Comparison of ENCODE assay signal across 11 cellular contexts in genomic region chr20:35738410-35739179, GRCh38. TPM values are rescaled to one million over a fixed set of nuclear protein-coding genes. Genes with fewer than 3 reads are reported as not detected.
A peak's percentile ranks its signal among the peaks of the same experiment; 100 is the strongest.
DNase-seq lines count a peak whose midpoint lies in the region; ATAC-seq, FAIRE-seq and TF ChIP-seq lines count a peak whose summit lies in the region.
"Had no signal": no experiment of that assay in that cellular context is flagged by ENCODE, and none has a peak within 500 bp of the region (broad histone marks: within the 10 kb centered on the region; RNA-seq: fewer than 3 reads in every experiment).

No MANE protein-coding gene starts in this region.

- no peak overlapping the region for H3K27ac ChIP-seq in GM12878 (ENCODE audit: control insufficient read depth, insufficient read depth)

- in situ Hi-C loops in GM12878 (cut with MboI), result no loop called here

- DNase-seq in BE2C (no peak), HFFc6 (no peak), GM12878 (ENCODE audit: low read depth, low spot score) (no peak), naive B cell (no peak), hypothalamus (lab: John Stamatoyannopoulos, UW) (no peak), GM03348 (ENCODE audit: low spot score) (no peak), cerebellar nuclear complex (lab: John Stamatoyannopoulos, UW) (no peak)
- DNase-seq: activated CD4-positive, alpha-beta T cell treated with anti-CD3 and anti-CD28 coated beads, Interleukin-2, amount 50 U/mL, for 48 hours; NCI-H146 had no signal

- FAIRE-seq in GM12878 (lab: Jason Lieb, UNC), result no peak
- FAIRE-seq: colon had no signal

- H3K27me3 Mint-ChIP-seq in HFFc6 (ENCODE audit: insufficient read depth), result peaks cover 15% of the 10 kb centered on the region
- no peaks in the 10 kb centered on the region for H3K27me3 Mint-ChIP-seq in naive B cell

- H3K27me3 ChIP-seq in BE2C (0 out of 2 replicates have a peak, but pooled peaks cover 3% of the 10 kb centered on the region), GM12878 (replicated peaks in 1 of 2; ENCODE audit: control insufficient read depth in 2 of 2, insufficient read depth in 2 of 2, low read length in 1 of 2) (no peaks in the 10 kb centered on the region)

- WGBS in GM12878 (ENCODE audit: insufficient coverage, insufficient replicate concordance, low lambda C conversion rate, missing lambda C conversion rate), result 64% methylated on average over 4 of the region's 4 CpGs

- peaks cover 82% of the 10 kb centered on the region for H3K36me3 ChIP-seq in BE2C
- H3K36me3 ChIP-seq in GM12878 (ENCODE audit: control insufficient read depth in 2 of 2, insufficient read depth in 2 of 2, low read length in 1 of 2), result peaks cover 5 to 28% of the 10 kb centered on the region in 2 experiments

- H3K4me1 Mint-ChIP-seq in HFFc6 (ENCODE audit: low read depth) (peaks cover 57% of the 10 kb centered on the region), naive B cell (peaks cover 37 to 60% (median 47%) of the 10 kb centered on the region in 3 donors)

- SMC1A ChIA-PET in GM12878 (lab: Charles Lee; ENCODE audit: uncharacterized antibody, unreplicated experiment), result interaction anchor here (0.8 to 1.9 kb wide), 5 partner anchors 9 to 57 kb away, joined by 3 to 7 read pairs (median 3); no protein-coding TSS in a partner anchor

- H3K9me3 ChIP-seq in BE2C (no peaks in the 10 kb centered on the region), GM12878 (replicated peaks; ENCODE audit: control insufficient read depth, insufficient read depth, low read length) (no peaks in the 10 kb centered on the region)

- peaks cover 63% of the 10 kb centered on the region for H3K36me3 Mint-ChIP-seq in HFFc6 (ENCODE audit: low read depth)
- H3K36me3 Mint-ChIP-seq in naive B cell, result peaks cover 33 to 40% of the 10 kb centered on the region in 2 donors

- H4K20me1 ChIP-seq in GM12878 (ENCODE audit: control insufficient read depth, insufficient read depth), result peaks cover 6% of the 10 kb centered on the region

- CTCF ChIA-PET in GM12878 (lab: Yijun Ruan, JAX), result interaction anchor here (1.3 to 7.6 kb wide), 6 partner anchors 8 to 146 kb away, joined by 4 to 69 read pairs (median 7); partner anchors contain the start of gene PHF20

- H3K4me3 ChIP-seq in BE2C (ENCODE audit: low read depth, low read length) (peak overlapping the region; percentile 8; the same call in 1 of the 2 replicates), GM12878 (peak overlapping the region; percentile 59)

- POLR2A ChIA-PET in GM12878 (lab: Charles Lee), result interaction anchor here (0.6 to 6.9 kb wide), 4 partner anchors 15 to 72 kb away, joined by 3 to 214 read pairs (median 4); partner anchors contain the start of gene PHF20

- no peak for TF ChIP-seq RAD21 in GM12878 (IDR thresholded peaks at IDR 0.05; ENCODE audit: insufficient read depth, low read depth, low read length)

- peak overlapping the region; percentile 46 for H3K27ac Mint-ChIP-seq in HFFc6
- H3K27ac Mint-ChIP-seq in naive B cell, result peak overlapping the region in 4 of 6 donors; percentile 10 to 77 (median 48)

- TF ChIP-seq CTCF in BE2C (IDR thresholded peaks at IDR 0.05; ENCODE audit: low read depth, low read length) (no peak), HFFc6 (IDR thresholded peaks at IDR 0.05) (no peak), GM12878 (IDR thresholded peaks at IDR 0.05 in 2 of 3, conservative IDR thresholded peaks at IDR 0.05 in 1 of 3; ENCODE audit: control insufficient read depth in 2 of 3, extremely low read depth in 1 of 3, insufficient read depth in 1 of 3, low read depth in 3 of 3, low read length in 3 of 3) (no peak)

- no peak for TF ChIP-seq POLR2A in GM12878 (IDR thresholded peaks at IDR 0.05; ENCODE audit: low read depth, low read length)

- RAD21 ChIA-PET in GM12878 (lab: Charles Lee; ENCODE audit: unreplicated experiment), result no interaction called here

- peaks cover 95% of the 10 kb centered on the region for H3K79me2 ChIP-seq in GM12878 (ENCODE audit: control insufficient read depth, insufficient read depth, low read length)

- TF ChIP-seq EP300 in GM12878 (IDR thresholded peaks at IDR 0.05; ENCODE audit: borderline replicate concordance in 1 of 2, control insufficient read depth in 1 of 2, low read depth in 2 of 2, low read length in 2 of 2), result no peak

- H2AFZ ChIP-seq in GM12878 (ENCODE audit: control insufficient read depth, low read depth, low read length), result no peak overlapping the region

- H3K4me1 ChIP-seq in BE2C (peaks cover 14% of the 10 kb centered on the region), GM12878 (ENCODE audit: control insufficient read depth, insufficient read depth, low read length) (peaks cover 2% of the 10 kb centered on the region; the same call in 1 of the 2 replicates)

- no TSS peak for BruUV-seq in GM12878 (replicated peaks; lab: Mats Ljungman, UMichigan)

- H3K9me3 Mint-ChIP-seq in HFFc6 (peaks cover 5% of the 10 kb centered on the region), naive B cell (peaks cover 0 to 2% (median 0%) of the 10 kb centered on the region in 7 donors)

- peak overlapping the region; percentile 62 for H3K4me2 ChIP-seq in GM12878 (ENCODE audit: control insufficient read depth, insufficient read depth)

- H3K4me3 Mint-ChIP-seq in HFFc6 (peak overlapping the region; percentile 68), naive B cell (peak overlapping the region in 3 of 8 donors; percentile 37 to 58 (median 42))

- H3K9ac ChIP-seq in GM12878 (ENCODE audit: control insufficient read depth, insufficient read depth, low read length), result no peak overlapping the region

- intact Hi-C loops in GM12878 (cut with micrococcal nuclease; ENCODE audit: unreplicated experiment), result loop anchor here (10.0 kb wide), 1 partner anchor 146 kb away; no protein-coding TSS in a partner anchor

- ATAC-seq in GM12878 (no peak), naive B cell (ENCODE audit: low read depth in 2 of 2) (no peak), GM18867 (IDR thresholded peaks at IDR 0.05; ENCODE audit: unreplicated experiment) (no peak)

RNA-seq across cellular contexts. Expression of gene RBM39, which starts 3.5 kb away (rescaled TPM):
- polyA plus RNA-seq in BE2C (2012; ENCODE audit: insufficient read depth, insufficient read length, low read depth), result 283 TPM
- total RNA-seq in HFFc6 (2021; fragmentation: NEBNext Ultra II Directional; extraction: Animal tissue kit (Norgen Biotek cat#: 25700)), result 100 to 1,000 TPM; 162 to 198 (median 185) TPM
- total RNA-seq in GM12878 (2013; cell fraction: nucleolus; rRNA removed), result 1,290 and 1,415 TPM in 2 replicates
- total RNA-seq in GM12878 (2014; rRNA removed) (261 and 305 TPM in 2 replicates), GM12878 (2014; rRNA removed; fragmentation: Illumina TruSeq; extraction: Trizol) (280 and 283 TPM in 2 replicates), GM12878 (2021) (188 and 216 TPM in 2 replicates)
- 205 TPM for polyA plus RNA-seq in GM12878 (2011; ENCODE audit: low read depth)
- polyA plus RNA-seq in GM12878 (2011; rRNA removed) (248 and 261 TPM in 2 replicates), GM12878 (2014; fragmentation: Illumina TruSeq; extraction: Trizol) (205 and 235 TPM in 2 replicates), GM12878 (2014; fragmentation: Nextera tagmentation; extraction: Ambion mirVana) (100 to 1,000 TPM; 135 to 150 TPM), GM12878 (2014; rRNA removed) (163 and 180 TPM in 2 replicates), GM12878 (2016; fragmentation: Nextera tagmentation; extraction: Ambion mirVana) (100 to 1,000 TPM; 219 to 232 TPM), naive B cell (ENCODE audit: low read depth in 6 of 6) (100 to 1,000 TPM in 5 of 6 donors, 10 to 100 TPM in 1; 85.4 to 213 (median 173) TPM)
- 74.5 and 95.9 TPM in 2 replicates for polyA plus RNA-seq in GM12878 (2011; cell fraction: cytosol; rRNA removed)
- polyA plus RNA-seq in GM12878 (2011; cell fraction: nucleus; rRNA removed), result 645 and 683 TPM in 2 replicates
- polyA plus RNA-seq in GM12878 (2012), result 233 and 286 TPM in 2 replicates
- 139 and 204 TPM in 2 replicates for polyA minus RNA-seq in GM12878 (2011; rRNA and poly(A)+ RNA removed)
- 50.1 and 57.2 TPM in 2 replicates for polyA minus RNA-seq in GM12878 (2011; cell fraction: cytosol; rRNA and poly(A)+ RNA removed)
- polyA minus RNA-seq in GM12878 (2011; cell fraction: nucleus; rRNA and poly(A)+ RNA removed), result 246 and 301 TPM in 2 replicates

RNA-seq across cellular contexts. Expression of gene PHF20, which starts 33.2 kb away (rescaled TPM):
- 17.6 TPM for polyA plus RNA-seq in BE2C (2012; ENCODE audit: insufficient read depth, insufficient read length, low read depth)
- total RNA-seq in HFFc6 (2021; fragmentation: NEBNext Ultra II Directional; extraction: Animal tissue kit (Norgen Biotek cat#: 25700)), result 10 to 100 TPM; 31.5 to 40.9 (median 36.2) TPM
- total RNA-seq in GM12878 (2013; cell fraction: nucleolus; rRNA removed), result 74.8 and 82.6 TPM in 2 replicates
- total RNA-seq in GM12878 (2014; rRNA removed) (35.5 and 44.0 TPM in 2 replicates), GM12878 (2014; rRNA removed; fragmentation: Illumina TruSeq; extraction: Trizol) (45.0 and 45.1 TPM in 2 replicates), GM12878 (2021) (41.7 and 49.0 TPM in 2 replicates)
- polyA plus RNA-seq in GM12878 (2011; ENCODE audit: low read depth), result 42.5 TPM
- polyA plus RNA-seq in GM12878 (2011; rRNA removed) (31.6 and 43.4 TPM in 2 replicates), GM12878 (2014; fragmentation: Illumina TruSeq; extraction: Trizol) (48.5 and 52.0 TPM in 2 replicates), GM12878 (2014; fragmentation: Nextera tagmentation; extraction: Ambion mirVana) (10 to 100 TPM; 90.7 to 91.2 TPM), GM12878 (2014; rRNA removed) (44.9 TPM in 2 replicates), GM12878 (2016; fragmentation: Nextera tagmentation; extraction: Ambion mirVana) (10 to 100 TPM; 53.1 to 53.5 TPM), naive B cell (ENCODE audit: low read depth in 6 of 6) (100 to 1,000 TPM; 150 to 257 (median 154) TPM)
- 25.0 and 30.3 TPM in 2 replicates for polyA plus RNA-seq in GM12878 (2011; cell fraction: cytosol; rRNA removed)
- 37.1 and 53.9 TPM in 2 replicates for polyA plus RNA-seq in GM12878 (2011; cell fraction: nucleus; rRNA removed)
- 38.7 and 45.3 TPM in 2 replicates for polyA plus RNA-seq in GM12878 (2012)
- polyA minus RNA-seq in GM12878 (2011; rRNA and poly(A)+ RNA removed), result 46.9 and 55.6 TPM in 2 replicates
- 14.4 and 18.6 TPM in 2 replicates for polyA minus RNA-seq in GM12878 (2011; cell fraction: cytosol; rRNA and poly(A)+ RNA removed)
- polyA minus RNA-seq in GM12878 (2011; cell fraction: nucleus; rRNA and poly(A)+ RNA removed), result 23.5 and 48.9 TPM in 2 replicates

RNA-seq across cellular contexts. Expression of gene ROMO1, which starts 39.4 kb away (rescaled TPM):
- 382 TPM for polyA plus RNA-seq in BE2C (2012; ENCODE audit: insufficient read depth, insufficient read length, low read depth)
- total RNA-seq in HFFc6 (2021; fragmentation: NEBNext Ultra II Directional; extraction: Animal tissue kit (Norgen Biotek cat#: 25700)), result 100 to 1,000 TPM; 158 to 236 (median 195) TPM
- total RNA-seq in GM12878 (2013; cell fraction: nucleolus; rRNA removed), result 3.6 and 6.1 TPM in 2 replicates
- total RNA-seq in GM12878 (2014; rRNA removed), result 319 and 354 TPM in 2 replicates
- 50.9 and 66.5 TPM in 2 replicates for total RNA-seq in GM12878 (2014; rRNA removed; fragmentation: Illumina TruSeq; extraction: Trizol)
- 154 and 161 TPM in 2 replicates for total RNA-seq in GM12878 (2021)
- 238 TPM for polyA plus RNA-seq in GM12878 (2011; ENCODE audit: low read depth)
- 50.2 and 103 TPM in 2 replicates for polyA plus RNA-seq in GM12878 (2011; rRNA removed)
- polyA plus RNA-seq in GM12878 (2011; cell fraction: cytosol; rRNA removed), result 335 and 406 TPM in 2 replicates
- 128 and 138 TPM in 2 replicates for polyA plus RNA-seq in GM12878 (2011; cell fraction: nucleus; rRNA removed)
- polyA plus RNA-seq in GM12878 (2012), result 209 and 246 TPM in 2 replicates
- polyA plus RNA-seq in GM12878 (2014; fragmentation: Illumina TruSeq; extraction: Trizol), result 3.7 and 23.2 TPM in 2 replicates
- polyA plus RNA-seq in GM12878 (2014; fragmentation: Nextera tagmentation; extraction: Ambion mirVana), result 100 to 1,000 TPM; 565 to 631 TPM
- polyA plus RNA-seq in GM12878 (2014; rRNA removed), result 349 and 538 TPM in 2 replicates
- 100 to 1,000 TPM; 502 to 547 TPM for polyA plus RNA-seq in GM12878 (2016; fragmentation: Nextera tagmentation; extraction: Ambion mirVana)
- 14.2 and 36.2 TPM in 2 replicates for polyA minus RNA-seq in GM12878 (2011; rRNA and poly(A)+ RNA removed)
- polyA minus RNA-seq in GM12878 (2011; cell fraction: cytosol; rRNA and poly(A)+ RNA removed), result 25.7 and 29.7 TPM in 2 replicates
- polyA minus RNA-seq in GM12878 (2011; cell fraction: nucleus; rRNA and poly(A)+ RNA removed), result 11.8 and 20.9 TPM in 2 replicates
- 100 to 1,000 TPM; 256 to 337 (median 292) TPM for polyA plus RNA-seq in naive B cell (ENCODE audit: low read depth in 6 of 6)

RNA-seq across cellular contexts. Expression of gene NFS1, which starts 39.4 kb away (rescaled TPM):
- 21.3 TPM for polyA plus RNA-seq in BE2C (2012; ENCODE audit: insufficient read depth, insufficient read length, low read depth)
- 10 to 100 TPM; 28.6 to 40.6 (median 34.6) TPM for total RNA-seq in HFFc6 (2021; fragmentation: NEBNext Ultra II Directional; extraction: Animal tissue kit (Norgen Biotek cat#: 25700))
- 33.5 and 39.1 TPM in 2 replicates for total RNA-seq in GM12878 (2013; cell fraction: nucleolus; rRNA removed)
- total RNA-seq in GM12878 (2014; rRNA removed), result 36.9 and 46.6 TPM in 2 replicates
- total RNA-seq in GM12878 (2014; rRNA removed; fragmentation: Illumina TruSeq; extraction: Trizol), result 26.9 and 28.2 TPM in 2 replicates
- 40.2 and 41.0 TPM in 2 replicates for total RNA-seq in GM12878 (2021)
- polyA plus RNA-seq in GM12878 (2011; ENCODE audit: low read depth), result 28.4 TPM
- 55.3 and 62.9 TPM in 2 replicates for polyA plus RNA-seq in GM12878 (2011; rRNA removed)
- 66.6 and 112 TPM in 2 replicates for polyA plus RNA-seq in GM12878 (2011; cell fraction: cytosol; rRNA removed)
- polyA plus RNA-seq in GM12878 (2011; cell fraction: nucleus; rRNA removed), result 77.6 and 111 TPM in 2 replicates
- 19.9 and 31.2 TPM in 2 replicates for polyA plus RNA-seq in GM12878 (2012)
- 32.3 and 34.4 TPM in 2 replicates for polyA plus RNA-seq in GM12878 (2014; fragmentation: Illumina TruSeq; extraction: Trizol)
- polyA plus RNA-seq in GM12878 (2014; fragmentation: Nextera tagmentation; extraction: Ambion mirVana), result 10 to 100 TPM in 1 of 2 experiments, 1 to 10 TPM in 1; 9.2 to 17.8 TPM
- polyA plus RNA-seq in GM12878 (2014; rRNA removed), result 69.2 and 74.1 TPM in 2 replicates
- polyA plus RNA-seq in GM12878 (2016; fragmentation: Nextera tagmentation; extraction: Ambion mirVana), result 10 to 100 TPM; 41.1 to 45.0 TPM
- 43.2 and 49.5 TPM in 2 replicates for polyA minus RNA-seq in GM12878 (2011; rRNA and poly(A)+ RNA removed)
- 9.8 and 15.6 TPM in 2 replicates for polyA minus RNA-seq in GM12878 (2011; cell fraction: cytosol; rRNA and poly(A)+ RNA removed)
- polyA minus RNA-seq in GM12878 (2011; cell fraction: nucleus; rRNA and poly(A)+ RNA removed), result 8.1 and 15.0 TPM in 2 replicates
- 10 to 100 TPM in 5 of 6 donors, 1 to 10 TPM in 1; 7.8 to 23.1 (median 13.3) TPM for polyA plus RNA-seq in naive B cell (ENCODE audit: low read depth in 6 of 6)
